8 cellular contexts compared by ENCODE assay signal in genomic region chr3:149744630-149745029, GRCh38. TPM values are rescaled to one million over a fixed set of nuclear protein-coding genes. Genes with fewer than 3 reads are reported as not detected.
"Had no signal": no experiment of that assay in that cellular context is flagged by ENCODE, and none has a peak within 500 bp of the region (broad histone marks: within the 10 kb centered on the region; RNA-seq: fewer than 3 reads in every experiment).

No MANE protein-coding gene starts in this region.

- H3K27ac Mint-ChIP-seq: IgD-negative memory B cell had no signal

- H3K4me3 ChIP-seq: K562 had no signal

- H3K4me3 Mint-ChIP-seq: IgD-negative memory B cell had no signal

- H3K27me3 Mint-ChIP-seq: IgD-negative memory B cell had no signal

- ATAC-seq: HepG2, K562 had no signal

- H3K27ac ChIP-seq: HL-60 had no signal

- DNase-seq: IMR-90, KBM-7 had no signal

RNA-seq across cellular contexts. Expression of gene ANKUB1, which starts 47.7 kb away (rescaled TPM):
- total RNA-seq: HepG2, HT-29, HT1080, IMR-90, K562 had no signal
